Comparison of ENCODE assay signal across 12 cellular contexts in the genomic region with DNA sequence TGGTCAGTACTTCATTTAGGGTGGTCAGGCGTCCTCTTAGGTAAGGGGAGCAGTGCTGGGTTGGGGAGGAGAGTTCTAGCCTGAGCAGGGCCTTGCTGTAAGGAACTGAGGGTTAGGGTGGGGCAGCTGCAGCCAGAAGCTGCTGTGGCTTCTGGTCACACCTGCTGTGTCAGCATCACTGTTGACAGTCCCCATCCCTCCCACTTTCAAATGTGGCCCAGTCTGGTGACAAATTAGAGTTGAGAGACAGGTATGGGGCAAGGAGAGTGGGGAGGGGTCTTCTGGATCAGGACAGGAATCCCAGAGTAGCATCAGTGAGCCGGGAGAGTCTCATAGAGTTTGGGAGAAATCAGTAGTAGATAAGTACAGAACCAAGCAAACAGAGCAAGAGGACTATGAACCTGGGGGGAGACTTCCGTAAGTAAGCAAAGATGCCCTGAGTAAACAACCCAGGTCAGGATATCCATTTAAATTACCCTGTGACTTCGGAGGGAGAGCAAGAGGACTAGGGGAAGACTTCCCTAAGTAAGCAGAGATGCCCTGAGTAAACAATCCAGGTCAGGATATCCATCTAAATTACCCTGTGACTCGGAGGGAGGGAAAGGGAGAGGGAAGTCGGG. TPM values are rescaled to one million over a fixed set of nuclear protein-coding genes. Genes with fewer than 3 reads are reported as not detected.
DNase-seq lines count a peak whose midpoint lies in the region; ATAC-seq and TF ChIP-seq lines count a peak whose summit lies in the region.
"Had no signal": no experiment of that assay in that cellular context is flagged by ENCODE, and none has a peak within 500 bp of the region (broad histone marks: within the 10 kb centered on the region; RNA-seq: fewer than 3 reads in every experiment).

No MANE protein-coding gene starts in this region.

- H2BK15ac ChIP-seq in IMR-90 (ENCODE audit: low read depth, low read length) = no peak overlapping the region

- 0 out of 4 replicates have a peak overlapping the region, but pooled peaks of 1 of the 2 experiments have one; percentile 25 for H4K8ac ChIP-seq in IMR-90 (ENCODE audit: low read depth in 2 of 2, low read length in 2 of 2)

- H3K4me1 ChIP-seq in CD4-positive, alpha-beta memory T cell (ENCODE audit: insufficient read depth, low read length) = peaks cover 7% of the 10 kb centered on the region
- H3K4me1 ChIP-seq in IMR-90 (ENCODE audit: control insufficient read depth, insufficient read depth, low read length) = peaks cover 11% of the 10 kb centered on the region
- H3K4me1 ChIP-seq in thyroid gland = peaks cover 15 to 19% of the 10 kb centered on the region in 2 donors

- H3K27me3 Mint-ChIP-seq in CD4-positive, alpha-beta memory T cell = no peaks in the 10 kb centered on the region
- H3K27me3 Mint-ChIP-seq in brain = no peaks in the 10 kb centered on the region
- no peaks in the 10 kb centered on the region for H3K27me3 Mint-ChIP-seq in naive thymus-derived CD8-positive, alpha-beta T cell

- peaks cover 27% of the 10 kb centered on the region for H3K9me1 ChIP-seq in IMR-90 (ENCODE audit: insufficient read depth, low read length)

- H2BK120ac ChIP-seq in IMR-90 (ENCODE audit: low read depth, low read length) = no peak overlapping the region

- no peak overlapping the region for H3K56ac ChIP-seq in IMR-90 (ENCODE audit: extremely low read depth, insufficient read depth, low read length)

- H3K9ac ChIP-seq in IMR-90 (ENCODE audit: low read depth, low read length) = no peak overlapping the region

- H3K27ac ChIP-seq in CD4-positive, alpha-beta memory T cell (ENCODE audit: low read depth, low read length) = no peak overlapping the region
- H3K27ac ChIP-seq in IMR-90 (ENCODE audit: insufficient read depth, low read length) = no peak overlapping the region; the same call in 1 of the 2 replicates
- no peak overlapping the region for H3K27ac ChIP-seq in thyroid gland

- POLR2A ChIA-PET in CD4-positive, alpha-beta memory T cell (lab: Charles Lee; ENCODE audit: partially characterized antibody) = no interaction called here
- POLR2A ChIA-PET in IMR-90 (lab: Charles Lee; ENCODE audit: unreplicated experiment) = no interaction called here
- POLR2A ChIA-PET in naive thymus-derived CD8-positive, alpha-beta T cell (lab: Charles Lee) = interaction anchor here (0.6 to 0.7 kb wide), 2 partner anchors 21 to 139 kb away, joined by 3 read pairs; no protein-coding TSS in a partner anchor

- H3K9me3 Mint-ChIP-seq in CD4-positive, alpha-beta memory T cell = no peaks in the 10 kb centered on the region
- H3K9me3 Mint-ChIP-seq in brain = peaks cover 0 to 3% (median 0%) of the 10 kb centered on the region in 5 experiments
- no peaks in the 10 kb centered on the region for H3K9me3 Mint-ChIP-seq in naive thymus-derived CD8-positive, alpha-beta T cell

- TF ChIP-seq RAD21 in IMR-90 (IDR thresholded peaks at IDR 0.05; ENCODE audit: low read length) = no peak

- no peak overlapping the region for H3K18ac ChIP-seq in IMR-90 (ENCODE audit: low read depth, low read length)

- no peak overlapping the region for H2BK5ac ChIP-seq in IMR-90 (ENCODE audit: low read depth, low read length, poor library complexity, severe bottlenecking)

- 38% methylated on average over 1 of the region's 6 CpGs; no CpG with 5 or more reads in 1 of the 2 experiments for WGBS in IMR-90 (ENCODE audit: extremely low coverage in 2 of 2, insufficient read length in 1 of 2), 2 experiments
- WGBS in thyroid gland, 2 donors = 58 to 78% methylated on average over 6 of the region's 6 CpGs

- H3K27me3 ChIP-seq in CD4-positive, alpha-beta memory T cell (ENCODE audit: insufficient read depth, low read length) = no peaks in the 10 kb centered on the region
- H3K27me3 ChIP-seq in IMR-90 (ENCODE audit: control insufficient read depth, insufficient read depth, low read length) (no peaks in the 10 kb centered on the region), thyroid gland (no peaks in the 10 kb centered on the region)
- H3K27me3 ChIP-seq: stomach had no signal

- H4K20me1 ChIP-seq in IMR-90 (ENCODE audit: insufficient read depth, low read length) = peaks cover 41% of the 10 kb centered on the region

- H4K91ac ChIP-seq in IMR-90 (ENCODE audit: insufficient read depth, low read depth, low read length) = no peak overlapping the region

- TF ChIP-seq POLR2A in IMR-90 (IDR thresholded peaks at IDR 0.05; ENCODE audit: low read depth, low read length) (no peak), thyroid gland (IDR thresholded peaks at IDR 0.05) (no peak)

- H3K4me2 ChIP-seq in IMR-90 (ENCODE audit: low read depth, low read length) = no peak overlapping the region; the same call in 1 of the 2 replicates

- H3K14ac ChIP-seq in IMR-90 (replicated peaks; ENCODE audit: low read depth, low read length) = peak overlapping the region; percentile 63; the same call in 1 of the 2 replicates

- H2AK5ac ChIP-seq in IMR-90 (ENCODE audit: low read depth, low read length) = no peak overlapping the region

- TF ChIP-seq CTCF in IMR-90 (conservative IDR thresholded peaks at IDR 0.05; ENCODE audit: low read depth, low read length) (no peak), brain (conservative IDR thresholded peaks at IDR 0.05) (no peak), thyroid gland (IDR thresholded peaks at IDR 0.05) (no peak)

- no peaks in the 10 kb centered on the region for H3K9me3 ChIP-seq in CD4-positive, alpha-beta memory T cell (ENCODE audit: control insufficient read depth in 1 of 2, low read length in 2 of 2)
- H3K9me3 ChIP-seq in IMR-90 (ENCODE audit: control insufficient read depth, insufficient read depth, low read length) (no peaks in the 10 kb centered on the region), thyroid gland (no peaks in the 10 kb centered on the region)
- H3K9me3 ChIP-seq: stomach had no signal

- no peak overlapping the region; the same call in 1 of the 2 replicates for H3K23ac ChIP-seq in IMR-90 (ENCODE audit: low read depth, low read length)

- H2AK9ac ChIP-seq in IMR-90 (replicated peaks; ENCODE audit: low read depth, low read length, poor library complexity) = peak overlapping the region; percentile 73

- ATAC-seq in IMR-90 (ENCODE audit: low read depth) (peak; percentile 64), GM18868 (IDR thresholded peaks at IDR 0.05; ENCODE audit: unreplicated experiment) (no peak)
- no peak for ATAC-seq in naive thymus-derived CD8-positive, alpha-beta T cell

- intact Hi-C loops in CD4-positive, alpha-beta memory T cell (cut with micrococcal nuclease) = no loop called here
- intact Hi-C loops in IMR-90 (cut with micrococcal nuclease) (no loop called here), thyroid gland (cut with DNase I) (no loop called here)

- BruUV-seq in IMR-90 (replicated peaks; lab: Mats Ljungman, UMichigan) = no TSS peak

- dilution Hi-C loops in IMR-90 (cut with HindIII; ENCODE audit: low sequenced_read_pairs, unreplicated experiment) = no loop called here

- no peak for DNase-seq in CD4-positive, alpha-beta memory T cell
- DNase-seq in IMR-90 (peak; percentile 20), NCI-H1694 (lab: John Stamatoyannopoulos, UW) (no peak), thyroid gland (no peak), GDM1 (lab: John Stamatoyannopoulos, UW) (no peak)
- DNase-seq in naive thymus-derived CD8-positive, alpha-beta T cell = no peak
- DNase-seq: DMS79, erythroblast, NCI-H2171 treated with DMSO at 0.1 percent for 48 hours, stomach had no signal

- peak overlapping the region in 6 of 7 donors; percentile 8 to 84 (median 78) for H3K27ac Mint-ChIP-seq in CD4-positive, alpha-beta memory T cell
- H3K27ac Mint-ChIP-seq in brain = peak overlapping the region; percentile 8 to 86 (median 33)
- peak overlapping the region in 9 of 10 donors; percentile 15 to 86 (median 63) for H3K27ac Mint-ChIP-seq in naive thymus-derived CD8-positive, alpha-beta T cell

- H3K4me3 Mint-ChIP-seq in CD4-positive, alpha-beta memory T cell = no peak overlapping the region
- H3K4me3 Mint-ChIP-seq in brain = no peak overlapping the region
- H3K4me3 Mint-ChIP-seq in naive thymus-derived CD8-positive, alpha-beta T cell = no peak overlapping the region

- H4K5ac ChIP-seq in IMR-90 (ENCODE audit: low read depth, low read length) = no peak overlapping the region

- H2BK20ac ChIP-seq in IMR-90 (ENCODE audit: low read depth, low read length) = no peak overlapping the region

- H3K4ac ChIP-seq in IMR-90 (ENCODE audit: low read depth, low read length) = no peak overlapping the region

- CTCF ChIA-PET in CD4-positive, alpha-beta memory T cell (lab: Charles Lee; ENCODE audit: partially characterized antibody) = interaction anchor here (2.5 kb wide), 1 partner anchor 101 kb away, joined by 10 read pairs; no protein-coding TSS in a partner anchor
- CTCF ChIA-PET in IMR-90 (lab: Yijun Ruan, JAX) = no interaction called here

- peaks cover 27 to 66% of the 10 kb centered on the region in 2 experiments for H3K79me1 ChIP-seq in IMR-90 (ENCODE audit: low read depth in 1 of 2, low read length in 2 of 2)

- H3K36me3 ChIP-seq in CD4-positive, alpha-beta memory T cell (ENCODE audit: insufficient read depth, low read length) = peaks cover 20% of the 10 kb centered on the region
- H3K36me3 ChIP-seq in IMR-90 (ENCODE audit: control insufficient read depth, insufficient read depth, low read length) = peaks cover 22% of the 10 kb centered on the region
- peaks cover 5 to 7% of the 10 kb centered on the region in 2 donors for H3K36me3 ChIP-seq in thyroid gland

- H3K4me1 Mint-ChIP-seq in CD4-positive, alpha-beta memory T cell = peaks cover 13 to 22% (median 20%) of the 10 kb centered on the region in 4 donors
- H3K4me1 Mint-ChIP-seq in brain = peaks cover 9% of the 10 kb centered on the region
- peaks cover 25 to 45% (median 32%) of the 10 kb centered on the region in 4 donors for H3K4me1 Mint-ChIP-seq in naive thymus-derived CD8-positive, alpha-beta T cell

- no peak overlapping the region for H3K4me3 ChIP-seq in CD4-positive, alpha-beta memory T cell (ENCODE audit: low read length in 2 of 2)
- H3K4me3 ChIP-seq in IMR-90 (ENCODE audit: insufficient read depth, low read depth, low read length) (no peak overlapping the region), thyroid gland (replicated peaks in 1 of 3) (no peak overlapping the region)
- H3K4me3 ChIP-seq: stomach had no signal

- H3K36me3 Mint-ChIP-seq in CD4-positive, alpha-beta memory T cell = peaks cover 17 to 32% of the 10 kb centered on the region in 2 donors
- peaks cover 55% of the 10 kb centered on the region for H3K36me3 Mint-ChIP-seq in brain
- H3K36me3 Mint-ChIP-seq in naive thymus-derived CD8-positive, alpha-beta T cell = peaks cover 0 to 59% (median 6%) of the 10 kb centered on the region in 3 donors

- no peak overlapping the region for H2AFZ ChIP-seq in IMR-90 (replicated peaks; ENCODE audit: low read length, poor library complexity)

- in situ Hi-C loops in IMR-90 (cut with MboI; ENCODE audit: low sequenced_read_pairs) = no loop called here

RNA-seq across cellular contexts. Expression of a gene that starts 53.7 kb away (rescaled TPM):
- total RNA-seq in CD4-positive, alpha-beta memory T cell = 10 to 100 TPM; 80.1 to 91.2 TPM
- polyA plus RNA-seq in CD4-positive, alpha-beta memory T cell = 10 to 100 TPM; 13.3 to 27.7 TPM
- 49.4 and 51.6 TPM in 2 replicates for total RNA-seq in IMR-90 (2012; rRNA removed)
- 46.9 and 49.2 TPM in 2 replicates for polyA plus RNA-seq in IMR-90 (2012; rRNA removed)
- 42.4 and 51.0 TPM in 2 replicates for polyA plus RNA-seq in IMR-90 (2012; cell fraction: cytosol; rRNA removed)
- 130 and 243 TPM in 2 replicates for polyA plus RNA-seq in IMR-90 (2012; cell fraction: nucleus; rRNA removed; ENCODE audit: low replicate concordance)
- 32.0 TPM for polyA plus RNA-seq in brain (ENCODE audit: insufficient read depth, low read depth, low replicate concordance)
- total RNA-seq in naive thymus-derived CD8-positive, alpha-beta T cell = 100 to 1,000 TPM in 1 of 2 experiments, 10 to 100 TPM in 1; 93.3 to 104 TPM
- 10 to 100 TPM; 13.3 to 29.1 (median 17.0) TPM for polyA plus RNA-seq in naive thymus-derived CD8-positive, alpha-beta T cell
- 100 to 1,000 TPM in 1 of 4 donors, 10 to 100 TPM in 3; 65.7 to 103 (median 74.0) TPM for total RNA-seq in thyroid gland
